19 cellular contexts compared by ENCODE assay signal in the genomic region with DNA sequence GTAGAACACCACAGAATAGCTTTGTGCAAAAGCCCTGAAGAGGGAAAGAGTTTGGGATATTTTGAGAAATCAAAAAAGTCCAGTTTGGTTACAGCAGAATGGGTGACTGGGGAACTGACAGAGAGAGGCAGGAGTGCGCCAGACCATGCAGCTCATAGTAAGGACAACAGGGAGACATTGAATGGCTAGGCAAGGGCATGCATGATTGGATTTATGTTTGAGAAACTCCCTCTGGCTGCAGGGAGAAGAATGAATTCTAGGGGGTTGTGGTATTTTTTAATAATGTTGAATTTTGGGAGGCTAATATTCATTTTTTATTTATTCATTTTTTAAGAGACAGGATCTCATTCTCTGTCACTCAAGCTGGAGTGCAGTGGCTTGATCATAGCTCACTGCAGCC. TPM values are rescaled to one million over a fixed set of nuclear protein-coding genes. Genes with fewer than 3 reads are reported as not detected.
DNase-seq lines count a peak whose midpoint lies in the region; ATAC-seq and TF ChIP-seq lines count a peak whose summit lies in the region.
"Had no signal": no experiment of that assay in that cellular context is flagged by ENCODE, and none has a peak within 500 bp of the region (broad histone marks: within the 10 kb centered on the region; RNA-seq: fewer than 3 reads in every experiment).

No MANE protein-coding gene starts in this region.

- TF ChIP-seq EP300 in suprapubic skin (IDR thresholded peaks at IDR 0.05): no peak

- no peak for TF ChIP-seq POLR2A in suprapubic skin (IDR thresholded peaks at IDR 0.05)

- H3K4ac ChIP-seq in H9 (ENCODE audit: low read depth, low read length) (no peak overlapping the region), neuronal stem cell (ENCODE audit: low read length) (no peak overlapping the region)

- no peak overlapping the region for H3T11ph ChIP-seq in H9 (ENCODE audit: low read length)

- no peak overlapping the region for H3K9ac ChIP-seq in H9 (ENCODE audit: extremely low read depth, insufficient read length, low read length)
- no peak overlapping the region for H3K9ac ChIP-seq in neuronal stem cell (ENCODE audit: low read depth, low read length, poor library complexity)
- H3K9ac ChIP-seq: neural progenitor cell had no signal

- no peaks in the 10 kb centered on the region for H3K9me3 Mint-ChIP-seq in H9
- no peaks in the 10 kb centered on the region for H3K9me3 Mint-ChIP-seq in activated B cell treated with CpG ODN at 0.5 μM for 24 hours
- H3K9me3 Mint-ChIP-seq in activated CD4-positive, alpha-beta memory T cell treated with anti-CD3 and anti-CD28 coated beads, Interleukin-2, amount 10 ng/mL, durations not matched to agents 7 days and 5 days: no peaks in the 10 kb centered on the region
- H3K9me3 Mint-ChIP-seq: neural progenitor cell had no signal

- H4K8ac ChIP-seq in H9 (replicated peaks; ENCODE audit: insufficient read length, low read depth, low read length): no peak overlapping the region
- no peak overlapping the region for H4K8ac ChIP-seq in neuronal stem cell (ENCODE audit: low read depth, low read length)

- no peak overlapping the region for H4K91ac ChIP-seq in H9 (ENCODE audit: insufficient read length, low read depth, low read length)
- no peak overlapping the region for H4K91ac ChIP-seq in neuronal stem cell (ENCODE audit: low read depth, low read length, poor library complexity)

- H3K27me3 Mint-ChIP-seq in H9 (ENCODE audit: low read depth) (no peaks in the 10 kb centered on the region), activated B cell treated with CpG ODN at 0.5 μM for 24 hours (no peaks in the 10 kb centered on the region)
- peaks cover 23% of the 10 kb centered on the region for H3K27me3 Mint-ChIP-seq in activated CD4-positive, alpha-beta memory T cell treated with anti-CD3 and anti-CD28 coated beads, Interleukin-2, amount 10 ng/mL, durations not matched to agents 7 days and 5 days

- H2BK15ac ChIP-seq in H9 (ENCODE audit: low read depth, low read length) (no peak overlapping the region), neuronal stem cell (ENCODE audit: low read length) (no peak overlapping the region)

- H2AFZ ChIP-seq in H9 (ENCODE audit: low read length) (no peak overlapping the region), neuronal stem cell (ENCODE audit: low read length) (no peak overlapping the region)
- H2AFZ ChIP-seq: neural progenitor cell had no signal

- H2BK5ac ChIP-seq in H9 (ENCODE audit: insufficient read length, low read length) (no peak overlapping the region), neuronal stem cell (ENCODE audit: low read length) (no peak overlapping the region)

- peak; percentile 42 for ATAC-seq in activated B cell treated with CpG ODN at 0.5 μM for 24 hours (ENCODE audit: low read depth)

- H3K27me3 ChIP-seq in AG04450 (ENCODE audit: control insufficient read depth, insufficient read depth, low read length) (no peaks in the 10 kb centered on the region), H9 (ENCODE audit: insufficient read depth, low read length) (no peaks in the 10 kb centered on the region), neuronal stem cell (ENCODE audit: control insufficient read depth in 3 of 3, insufficient read depth in 3 of 3, low read depth in 1 of 3, low read length in 3 of 3) (no peaks in the 10 kb centered on the region), suprapubic skin (no peaks in the 10 kb centered on the region)
- H3K27me3 ChIP-seq: neural progenitor cell, right lobe of liver had no signal

- no peaks in the 10 kb centered on the region for H3K79me1 ChIP-seq in H9 (ENCODE audit: insufficient read depth, low read depth, low read length, poor library complexity, severe bottlenecking)
- H3K79me1 ChIP-seq in neuronal stem cell (ENCODE audit: low read depth, low read length): no peaks in the 10 kb centered on the region

- H3K9me3 ChIP-seq in AG04450 (ENCODE audit: control insufficient read depth, insufficient read depth, low read length) (no peaks in the 10 kb centered on the region), H9 (ENCODE audit: control insufficient read depth, low read depth, low read length) (no peaks in the 10 kb centered on the region), neuronal stem cell (replicated peaks in 1 of 2; ENCODE audit: control insufficient read depth in 2 of 2, insufficient read depth in 1 of 2, low read depth in 1 of 2, low read length in 2 of 2) (no peaks in the 10 kb centered on the region), suprapubic skin (no peaks in the 10 kb centered on the region)
- H3K9me3 ChIP-seq: right lobe of liver had no signal

- H2BK12ac ChIP-seq in H9 (ENCODE audit: insufficient read length, low read depth, low read length): no peak overlapping the region
- H2BK12ac ChIP-seq in neuronal stem cell (ENCODE audit: low read length): no peak overlapping the region

- no peak overlapping the region for H3K4me3 Mint-ChIP-seq in H9
- H3K4me3 Mint-ChIP-seq in activated B cell treated with CpG ODN at 0.5 μM for 24 hours: no peak overlapping the region
- no peak overlapping the region for H3K4me3 Mint-ChIP-seq in activated CD4-positive, alpha-beta memory T cell treated with anti-CD3 and anti-CD28 coated beads, Interleukin-2, amount 10 ng/mL, durations not matched to agents 7 days and 5 days
- H3K4me3 Mint-ChIP-seq: activated naive CD8-positive, alpha-beta T cell; neural progenitor cell had no signal

- H3K27ac ChIP-seq in AG04450 (ENCODE audit: low read depth, low read length) (no peak overlapping the region), H9 (ENCODE audit: insufficient read length, low read depth, low read length) (no peak overlapping the region), neuronal stem cell (replicated peaks; ENCODE audit: low read length) (no peak overlapping the region), suprapubic skin (no peak overlapping the region)
- H3K27ac ChIP-seq: neural progenitor cell, right lobe of liver had no signal

- POLR2A ChIA-PET in AG04450 (lab: Yijun Ruan, JAX): interaction anchor here (1.3 kb wide), 1 partner anchor 12 kb away, joined by 4 read pairs; no protein-coding TSS in a partner anchor
- POLR2A ChIA-PET in activated B cell treated with CpG ODN at 0.5 μM for 24 hours (lab: Charles Lee): no interaction called here
- POLR2A ChIA-PET in activated CD4-positive, alpha-beta memory T cell treated with anti-CD3 and anti-CD28 coated beads, Interleukin-2, amount 10 ng/mL, durations not matched to agents 7 days and 5 days (lab: Charles Lee): no interaction called here

- H2BK120ac ChIP-seq in H9 (ENCODE audit: low read depth, low read length, poor library complexity, severe bottlenecking) (no peak overlapping the region), neuronal stem cell (ENCODE audit: low read depth, low read length) (no peak overlapping the region)

- no peaks in the 10 kb centered on the region for H4K20me1 ChIP-seq in H9 (ENCODE audit: control insufficient read depth, insufficient read depth, insufficient read length)

- CTCF ChIA-PET in AG04450 (lab: Charles Lee): interaction anchor here (0.6 to 1.2 kb wide), 2 partner anchors 26 to 107 kb away, joined by 3 to 4 read pairs; no protein-coding TSS in a partner anchor
- CTCF ChIA-PET in activated B cell treated with CpG ODN at 0.5 μM for 24 hours (lab: Charles Lee): interaction anchor here (0.7 to 4.9 kb wide), 4 partner anchors 16 to 106 kb away, joined by 3 to 51 read pairs (median 14); no protein-coding TSS in a partner anchor
- CTCF ChIA-PET in activated CD4-positive, alpha-beta memory T cell treated with anti-CD3 and anti-CD28 coated beads, Interleukin-2, amount 10 ng/mL, durations not matched to agents 7 days and 5 days (lab: Charles Lee): interaction anchor here (3.1 to 4.2 kb wide), 2 partner anchors 21 to 107 kb away, joined by 10 to 43 read pairs; no protein-coding TSS in a partner anchor

- no peak overlapping the region for H3K56ac ChIP-seq in H9 (ENCODE audit: insufficient read length, low read depth, low read length)

- H3K23ac ChIP-seq in H9 (ENCODE audit: insufficient read length, low read depth, low read length) (no peak overlapping the region), neuronal stem cell (ENCODE audit: low read depth, low read length, poor library complexity) (no peak overlapping the region)

- H3K4me1 ChIP-seq in H9 (ENCODE audit: insufficient read depth, low read length) (no peaks in the 10 kb centered on the region), neuronal stem cell (ENCODE audit: control insufficient read depth in 2 of 2, insufficient read depth in 1 of 2, low read depth in 1 of 2, low read length in 2 of 2) (no peaks in the 10 kb centered on the region), suprapubic skin (peaks cover 7% of the 10 kb centered on the region)
- H3K4me1 ChIP-seq: neural progenitor cell, right lobe of liver had no signal

- H2BK20ac ChIP-seq in H9 (ENCODE audit: low read depth, low read length, poor library complexity, severe bottlenecking): no peak overlapping the region

- H3K4me3 ChIP-seq in AG04450 (ENCODE audit: low read depth, low read length) (no peak overlapping the region), neuronal stem cell (ENCODE audit: low read length in 2 of 2) (no peak overlapping the region), suprapubic skin (no peak overlapping the region)
- H3K4me3 ChIP-seq: neural progenitor cell, right lobe of liver had no signal

- intact Hi-C loops in activated B cell treated with CpG ODN at 0.5 μM for 24 hours (cut with micrococcal nuclease): loop anchor here (1.0 to 5.0 kb wide), 3 partner anchors 42 to 58 kb away; partner anchors contain the start of gene TGM2

- H4K5ac ChIP-seq in H9 (ENCODE audit: insufficient read length, low read depth, low read length): no peak overlapping the region

- TF ChIP-seq CTCF in AG04450 (IDR thresholded peaks at IDR 0.05; ENCODE audit: low read depth, low read length): peak; percentile 30; the same call in 1 of the 2 replicates
- peak; percentile 22; the same call in 1 of the 3 replicates for TF ChIP-seq CTCF in H9 (conservative IDR thresholded peaks at IDR 0.05)
- TF ChIP-seq CTCF in activated B cell treated with CpG ODN at 0.5 μM for 24 hours (IDR thresholded peaks at IDR 0.05): no peak
- no peak for TF ChIP-seq CTCF in suprapubic skin (IDR thresholded peaks at IDR 0.05)

- H3K27ac Mint-ChIP-seq in H9 (no peak overlapping the region), activated B cell treated with CpG ODN at 0.5 μM for 24 hours (no peak overlapping the region)
- H3K27ac Mint-ChIP-seq in activated CD4-positive, alpha-beta memory T cell treated with anti-CD3 and anti-CD28 coated beads, Interleukin-2, amount 10 ng/mL, durations not matched to agents 7 days and 5 days: no peak overlapping the region
- H3K27ac Mint-ChIP-seq: activated naive CD8-positive, alpha-beta T cell; neural progenitor cell had no signal

- no peak for DNase-seq in AG04450 (ENCODE audit: low read depth, low spot score)
- no peak for DNase-seq in H9
- no peak for DNase-seq in activated B cell treated with CpG ODN at 0.5 μM for 24 hours
- DNase-seq in kidney glomerular epithelial cell (lab: John Stamatoyannopoulos, UW): peak; percentile 31
- no peak for DNase-seq in neuronal stem cell (ENCODE audit: low spot score)
- no peak for DNase-seq in activated CD4-positive, alpha-beta memory T cell treated with anti-CD3 and anti-CD28 coated beads, Interleukin-2, amount 10 ng/mL, durations not matched to agents 7 days and 5 days
- DNase-seq in suprapubic skin (ENCODE audit: low spot score in 2 of 2): no peak
- DNase-seq in anterior cingulate cortex (lab: John Stamatoyannopoulos, UW): no peak
- DNase-seq: caudate nucleus; DMS153; effector memory CD4-positive, alpha-beta T cell; foreskin melanocyte; GOT3; NCI-H1694 treated with DMSO at 0.1 percent for 48 hours; right lobe of liver; stimulated activated CD4-positive, alpha-beta T cell treated with anti-CD3 and anti-CD28 coated beads, Interleukin-1b, Interleukin-23, amount 100 ng/mL, for 48 hours; substantia nigra had no signal

- H3K36me3 ChIP-seq in neuronal stem cell (replicated peaks in 1 of 2; ENCODE audit: control insufficient read depth in 2 of 2, insufficient read depth in 2 of 2, low read length in 2 of 2): no peaks in the 10 kb centered on the region
- H3K36me3 ChIP-seq in suprapubic skin: no peaks in the 10 kb centered on the region
- H3K36me3 ChIP-seq: neural progenitor cell, right lobe of liver had no signal

- H3K18ac ChIP-seq in H9 (ENCODE audit: insufficient read length, low read depth, low read length) (no peak overlapping the region), neuronal stem cell (ENCODE audit: low read length) (no peak overlapping the region)

- no peaks in the 10 kb centered on the region for H3K79me2 ChIP-seq in H9 (ENCODE audit: insufficient read depth, low read length)

- H3K14ac ChIP-seq in H9 (ENCODE audit: insufficient read depth, low read length): no peak overlapping the region
- H3K14ac ChIP-seq in neuronal stem cell (ENCODE audit: low read length): no peak overlapping the region

- no peaks in the 10 kb centered on the region for H3K23me2 ChIP-seq in H9 (ENCODE audit: insufficient read length, low read depth, low read length, poor library complexity, severe bottlenecking)

- no peak overlapping the region for H3K4me2 ChIP-seq in H9 (ENCODE audit: insufficient read depth, insufficient read length, low read length)
- no peak overlapping the region for H3K4me2 ChIP-seq in neuronal stem cell (ENCODE audit: insufficient read depth, low read length, poor library complexity, severe bottlenecking)
- H3K4me2 ChIP-seq: neural progenitor cell had no signal

- H3K36me3 Mint-ChIP-seq in H9 (ENCODE audit: insufficient read depth in 1 of 3, low read depth in 3 of 3) (no peaks in the 10 kb centered on the region), activated B cell treated with CpG ODN at 0.5 μM for 24 hours (ENCODE audit: low read depth) (no peaks in the 10 kb centered on the region)
- H3K36me3 Mint-ChIP-seq in activated CD4-positive, alpha-beta memory T cell treated with anti-CD3 and anti-CD28 coated beads, Interleukin-2, amount 10 ng/mL, durations not matched to agents 7 days and 5 days (ENCODE audit: low read depth): no peaks in the 10 kb centered on the region
- H3K36me3 Mint-ChIP-seq: neural progenitor cell had no signal

- H2AK5ac ChIP-seq in H9 (ENCODE audit: insufficient read length, low read length) (no peak overlapping the region), neuronal stem cell (ENCODE audit: low read depth, low read length) (no peak overlapping the region)

- H3K4me1 Mint-ChIP-seq in H9: peaks cover 4 to 7% of the 10 kb centered on the region in 2 experiments
- H3K4me1 Mint-ChIP-seq in activated B cell treated with CpG ODN at 0.5 μM for 24 hours: peaks cover 6% of the 10 kb centered on the region
- peaks cover 16% of the 10 kb centered on the region for H3K4me1 Mint-ChIP-seq in activated CD4-positive, alpha-beta memory T cell treated with anti-CD3 and anti-CD28 coated beads, Interleukin-2, amount 10 ng/mL, durations not matched to agents 7 days and 5 days

- no CpG with 5 or more reads among the region's 1 CpG for WGBS in H9 (ENCODE audit: extremely low coverage, insufficient read length, low lambda C conversion rate)
- no CpG with 5 or more reads among the region's 1 CpG for WGBS in neuronal stem cell (ENCODE audit: extremely low coverage in 2 of 2, insufficient read length in 2 of 2, insufficient replicate concordance in 1 of 2), 2 donors
- 97% methylated on average over 1 of the region's 1 CpG for WGBS in suprapubic skin

RNA-seq across cellular contexts. Expression of gene TGM2, which starts 49.9 kb away (rescaled TPM):
- 326 and 398 TPM in 2 replicates for polyA plus RNA-seq in AG04450 (2011; rRNA removed)
- polyA minus RNA-seq in AG04450 (2011; rRNA and poly(A)+ RNA removed): 277 and 363 TPM in 2 replicates
- total RNA-seq in H9 (2021) (1.1 and 1.4 TPM in 2 replicates), activated B cell treated with CpG ODN at 0.5 μM for 24 hours (20.8 and 22.9 TPM in 2 replicates), suprapubic skin (1 to 10 TPM; 1.5 to 6.6 (median 3.8) TPM)
- 0.46 TPM for polyA plus RNA-seq in neuronal stem cell (2013, experiment 1 of 2)
- polyA plus RNA-seq in neuronal stem cell (2013, experiment 2 of 2): 0.39 TPM
- total RNA-seq in activated CD4-positive, alpha-beta memory T cell treated with anti-CD3 and anti-CD28 coated beads, Interleukin-2, amount 10 ng/mL, durations not matched to agents 7 days and 5 days: under 1 TPM; 0.33 to 0.38 TPM

Comparison
In these comparisons a context has a peak if more than half of its experiments do, and no peak if none do; other contexts are left out.
1. CTCF ChIP-seq: peak in AG04450 (single experiment) and H9 (single experiment); none in activated B cell treated with CpG ODN at 0.5 μM for 24 hours (single experiment) and suprapubic skin (0 of 2).